1 cellular context compared by ENCODE assay signal in the genomic region with DNA sequence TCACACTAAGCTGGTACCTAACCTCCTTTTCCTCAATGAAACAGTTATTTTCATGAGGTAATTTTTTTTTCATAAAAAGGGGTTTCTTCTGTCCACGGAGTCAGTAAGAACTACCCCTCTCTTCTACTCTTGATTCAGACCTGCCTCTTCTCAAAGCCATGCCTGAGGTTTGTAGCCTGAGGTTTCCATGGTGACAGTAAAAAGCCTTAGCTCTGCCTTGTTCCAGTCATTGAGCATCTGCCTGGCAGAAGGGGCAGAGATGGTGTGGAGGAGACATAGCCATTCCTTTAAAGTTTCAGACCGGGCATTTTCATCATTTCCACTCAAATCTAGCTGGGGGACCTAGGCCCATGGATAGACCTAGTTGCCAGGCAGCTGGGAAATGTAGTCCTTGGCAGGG.
A peak's percentile ranks its signal among the peaks of the same experiment; 100 is the strongest.
TF ChIP-seq lines count a peak whose summit lies in the region.

No MANE protein-coding gene starts in this region.

TF ChIP-seq in H1, 55 proteins besides CTCF, POLR2A, EP300 and RAD21:
- TF ChIP-seq KDM5A (IDR thresholded peaks at IDR 0.05; ENCODE audit: low read length) (no peak), YY1 (IDR thresholded peaks at IDR 0.05; ENCODE audit: low read depth, low read length) (peak; percentile 10; the same call in 1 of the 2 replicates)
